Comparison of ENCODE assay signal across 10 cellular contexts in the genomic region with DNA sequence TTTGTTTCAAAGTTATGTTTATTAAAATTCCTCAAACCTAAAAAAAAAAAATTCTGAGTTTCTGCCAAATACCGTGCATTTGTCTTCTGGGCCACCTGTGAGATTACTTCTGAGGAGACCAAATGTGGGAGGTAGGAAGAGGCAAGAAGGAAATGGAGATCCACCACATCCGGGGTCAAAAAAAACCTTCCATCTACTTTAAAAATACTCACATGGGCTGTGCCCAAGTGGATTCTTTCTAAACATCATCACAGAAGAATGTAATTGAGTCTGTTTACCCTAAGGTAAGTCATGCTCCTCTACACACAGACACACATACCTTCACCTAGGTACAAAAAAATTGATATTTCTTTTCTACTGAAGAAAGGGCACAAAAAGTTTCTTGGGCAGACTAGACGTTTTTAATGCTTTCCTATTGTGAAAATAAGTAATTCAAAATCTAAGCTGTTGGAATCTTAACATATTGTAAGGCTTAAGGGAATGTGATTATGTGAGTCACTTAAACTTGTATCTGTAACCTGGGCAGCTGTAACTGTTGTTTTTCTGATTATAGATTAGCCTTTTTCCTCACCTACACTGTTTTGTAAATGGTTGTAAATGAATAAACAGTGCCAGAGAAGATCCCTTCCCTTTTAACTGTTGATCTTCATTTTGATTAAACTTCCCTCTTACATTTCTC. TPM values are rescaled to one million over a fixed set of nuclear protein-coding genes. Genes with fewer than 3 reads are reported as not detected.
A peak's percentile ranks its signal among the peaks of the same experiment; 100 is the strongest.
DNase-seq lines count a peak whose midpoint lies in the region; ATAC-seq and TF ChIP-seq lines count a peak whose summit lies in the region.
"Had no signal": no experiment of that assay in that cellular context is flagged by ENCODE, and none has a peak within 500 bp of the region (broad histone marks: within the 10 kb centered on the region; RNA-seq: fewer than 3 reads in every experiment).

No MANE protein-coding gene starts in this region.

- H3K4me2 ChIP-seq in SK-N-SH (no peak overlapping the region), Karpas-422 (ENCODE audit: low read depth, low read length, poor library complexity, severe bottlenecking) (no peak overlapping the region)

- 58% methylated on average over 3 of the region's 3 CpGs for WGBS in SK-N-SH (ENCODE audit: low lambda C conversion rate)

- no peaks in the 10 kb centered on the region for H3K27me3 ChIP-seq in SK-N-SH (ENCODE audit: insufficient read depth)
- no peaks in the 10 kb centered on the region for H3K27me3 ChIP-seq in Karpas-422 (ENCODE audit: low read length)
- H3K27me3 ChIP-seq: vagina had no signal

- H3K9me2 ChIP-seq in SK-N-SH (no peaks in the 10 kb centered on the region), Karpas-422 (replicated peaks; ENCODE audit: insufficient read depth, low read length) (no peaks in the 10 kb centered on the region)

- H3K4me3 ChIP-seq in SK-N-SH (ENCODE audit: low read depth in 2 of 2, low read length in 1 of 2) (no peak overlapping the region), Karpas-422 (ENCODE audit: low read length) (no peak overlapping the region)
- H3K4me3 ChIP-seq: vagina had no signal

- TF ChIP-seq CTCF in SK-N-SH (IDR thresholded peaks at IDR 0.05) (no peak), nephron (IDR thresholded peaks at IDR 0.05; ENCODE audit: unreplicated experiment in 3 of 3) (no peak)

- DNase-seq in SK-N-SH (no peak), Karpas-422 (no peak), left colon (no peak), UCSD-AML1 (lab: John Stamatoyannopoulos, UW; ENCODE audit: unreplicated experiment) (no peak)
- DNase-seq: NCI-H1436 treated with DMSO at 0.1 percent for 48 hours had no signal

- no peak for TF ChIP-seq RAD21 in SK-N-SH (IDR thresholded peaks at IDR 0.05; ENCODE audit: low read length)

- H3K9me3 ChIP-seq in SK-N-SH (no peaks in the 10 kb centered on the region), Karpas-422 (ENCODE audit: low read length) (no peaks in the 10 kb centered on the region)
- H3K9me3 ChIP-seq: vagina had no signal

- H3K4me3 Mint-ChIP-seq in activated naive CD8-positive, alpha-beta T cell, result peak overlapping the region; percentile 80
- H3K4me3 Mint-ChIP-seq in nephron, result no peak overlapping the region

- peak overlapping the region; percentile 88 for H3K27ac Mint-ChIP-seq in activated naive CD8-positive, alpha-beta T cell
- peak overlapping the region; percentile 79 to 92 (median 89) for H3K27ac Mint-ChIP-seq in nephron

- peaks cover 87% of the 10 kb centered on the region for H3K4me1 Mint-ChIP-seq in activated naive CD8-positive, alpha-beta T cell (ENCODE audit: low read depth)
- H3K4me1 Mint-ChIP-seq in nephron, result peaks cover 51% of the 10 kb centered on the region

- no peaks in the 10 kb centered on the region for H3K79me2 ChIP-seq in SK-N-SH (ENCODE audit: insufficient read depth)
- no peaks in the 10 kb centered on the region for H3K79me2 ChIP-seq in Karpas-422 (ENCODE audit: low read length)

- H3K27ac ChIP-seq in SK-N-SH (ENCODE audit: low read depth in 2 of 2, low read length in 1 of 2) (0 out of 4 replicates have a peak overlapping the region, but pooled peaks of 1 of the 2 experiments have one; percentile 4), Karpas-422 (ENCODE audit: low read length) (peak overlapping the region; percentile 34; the same call in 1 of the 2 replicates)
- H3K27ac ChIP-seq: vagina had no signal

- H3K27me3 Mint-ChIP-seq in activated naive CD8-positive, alpha-beta T cell, result no peaks in the 10 kb centered on the region
- no peaks in the 10 kb centered on the region for H3K27me3 Mint-ChIP-seq in nephron (ENCODE audit: low read depth)

- H3F3A ChIP-seq in SK-N-SH (replicated peaks; ENCODE audit: insufficient read depth), result no peaks in the 10 kb centered on the region

- H3K36me3 Mint-ChIP-seq in activated naive CD8-positive, alpha-beta T cell, result peaks cover 8% of the 10 kb centered on the region
- H3K36me3 Mint-ChIP-seq in nephron (ENCODE audit: low read depth), result peaks cover 22% of the 10 kb centered on the region

- H4K20me1 ChIP-seq in SK-N-SH (ENCODE audit: insufficient read depth) (no peaks in the 10 kb centered on the region), Karpas-422 (ENCODE audit: insufficient read depth, low read depth, low read length) (no peaks in the 10 kb centered on the region)

- no peak for TF ChIP-seq EP300 in SK-N-SH (IDR thresholded peaks at IDR 0.05; ENCODE audit: borderline replicate concordance in 1 of 2, low read depth in 1 of 2, low read length in 1 of 2)

- intact Hi-C loops in left colon (cut with DNase I, micrococcal nuclease), result no loop called here

- H3K36me3 ChIP-seq in SK-N-SH (replicated peaks in 1 of 2; ENCODE audit: control insufficient read depth in 1 of 2, insufficient read depth in 2 of 2, low read length in 1 of 2) (peaks cover 0 to under 1% of the 10 kb centered on the region in 2 experiments), Karpas-422 (ENCODE audit: insufficient read depth, low read length) (no peaks in the 10 kb centered on the region)

- POLR2A ChIA-PET in SK-N-SH (lab: Yijun Ruan, JAX), result no interaction called here

- H3K4me1 ChIP-seq in SK-N-SH (ENCODE audit: control insufficient read depth in 1 of 2, insufficient read depth in 2 of 2, low read depth in 1 of 2, low read length in 1 of 2) (peaks cover 5 to 17% of the 10 kb centered on the region in 2 experiments; a peak in 3 of 4 replicates), Karpas-422 (ENCODE audit: low read length) (peaks cover 20% of the 10 kb centered on the region)

- H2AFZ ChIP-seq in SK-N-SH (ENCODE audit: low read depth) (no peak overlapping the region), Karpas-422 (ENCODE audit: low read length) (no peak overlapping the region)

- H3K9ac ChIP-seq in SK-N-SH (no peak overlapping the region), Karpas-422 (ENCODE audit: low read length) (no peak overlapping the region)

- ATAC-seq in SK-N-SH treated with all-trans-retinoic acid at 6 μM for 48 hours, result peak; percentile 24; the same call in 1 of the 3 replicates
- no peak for ATAC-seq in GM18909 (IDR thresholded peaks at IDR 0.05; ENCODE audit: poor library complexity, unreplicated experiment)
- ATAC-seq in left colon, result no peak

- CTCF ChIA-PET in SK-N-SH (lab: Yijun Ruan, JAX), result interaction anchor here (0.9 to 1.7 kb wide), 5 partner anchors 8 to 59 kb away, joined by 3 to 5 read pairs (median 4); no protein-coding TSS in a partner anchor

- H3K9me3 Mint-ChIP-seq in activated naive CD8-positive, alpha-beta T cell (ENCODE audit: low read depth), result no peaks in the 10 kb centered on the region
- no peaks in the 10 kb centered on the region for H3K9me3 Mint-ChIP-seq in nephron

TF ChIP-seq in SK-N-SH treated with all-trans-retinoic acid at 6 μM for 48 hours, 23 proteins besides CTCF, POLR2A, EP300 and RAD21:
- TF ChIP-seq, protein P1, sequence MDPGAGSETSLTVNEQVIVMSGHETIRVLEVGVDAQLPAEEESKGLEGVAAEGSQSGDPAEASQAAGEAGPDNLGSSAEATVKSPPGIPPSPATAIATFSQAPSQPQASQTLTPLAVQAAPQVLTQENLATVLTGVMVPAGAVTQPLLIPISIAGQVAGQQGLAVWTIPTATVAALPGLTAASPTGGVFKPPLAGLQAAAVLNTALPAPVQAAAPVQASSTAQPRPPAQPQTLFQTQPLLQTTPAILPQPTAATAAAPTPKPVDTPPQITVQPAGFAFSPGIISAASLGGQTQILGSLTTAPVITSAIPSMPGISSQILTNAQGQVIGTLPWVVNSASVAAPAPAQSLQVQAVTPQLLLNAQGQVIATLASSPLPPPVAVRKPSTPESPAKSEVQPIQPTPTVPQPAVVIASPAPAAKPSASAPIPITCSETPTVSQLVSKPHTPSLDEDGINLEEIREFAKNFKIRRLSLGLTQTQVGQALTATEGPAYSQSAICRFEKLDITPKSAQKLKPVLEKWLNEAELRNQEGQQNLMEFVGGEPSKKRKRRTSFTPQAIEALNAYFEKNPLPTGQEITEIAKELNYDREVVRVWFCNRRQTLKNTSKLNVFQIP (CRISPR knock-in tag; IDR thresholded peaks at IDR 0.05; ENCODE audit: borderline replicate concordance, low read depth), result no peak
- TF ChIP-seq ISL1 (CRISPR knock-in tag; IDR thresholded peaks at IDR 0.05), result peak; percentile 6; the same call in 1 of the 2 replicates

TF ChIP-seq in SK-N-SH, 30 proteins besides CTCF, POLR2A, EP300 and RAD21 (continues in another document):
- TF ChIP-seq YY1 (IDR thresholded peaks at IDR 0.05; ENCODE audit: low read depth), result no peak
- TF ChIP-seq, protein P2, sequence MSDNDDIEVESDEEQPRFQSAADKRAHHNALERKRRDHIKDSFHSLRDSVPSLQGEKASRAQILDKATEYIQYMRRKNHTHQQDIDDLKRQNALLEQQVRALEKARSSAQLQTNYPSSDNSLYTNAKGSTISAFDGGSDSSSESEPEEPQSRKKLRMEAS (IDR thresholded peaks at IDR 0.05; ENCODE audit: low read depth), result no peak
- TF ChIP-seq, protein P3, sequence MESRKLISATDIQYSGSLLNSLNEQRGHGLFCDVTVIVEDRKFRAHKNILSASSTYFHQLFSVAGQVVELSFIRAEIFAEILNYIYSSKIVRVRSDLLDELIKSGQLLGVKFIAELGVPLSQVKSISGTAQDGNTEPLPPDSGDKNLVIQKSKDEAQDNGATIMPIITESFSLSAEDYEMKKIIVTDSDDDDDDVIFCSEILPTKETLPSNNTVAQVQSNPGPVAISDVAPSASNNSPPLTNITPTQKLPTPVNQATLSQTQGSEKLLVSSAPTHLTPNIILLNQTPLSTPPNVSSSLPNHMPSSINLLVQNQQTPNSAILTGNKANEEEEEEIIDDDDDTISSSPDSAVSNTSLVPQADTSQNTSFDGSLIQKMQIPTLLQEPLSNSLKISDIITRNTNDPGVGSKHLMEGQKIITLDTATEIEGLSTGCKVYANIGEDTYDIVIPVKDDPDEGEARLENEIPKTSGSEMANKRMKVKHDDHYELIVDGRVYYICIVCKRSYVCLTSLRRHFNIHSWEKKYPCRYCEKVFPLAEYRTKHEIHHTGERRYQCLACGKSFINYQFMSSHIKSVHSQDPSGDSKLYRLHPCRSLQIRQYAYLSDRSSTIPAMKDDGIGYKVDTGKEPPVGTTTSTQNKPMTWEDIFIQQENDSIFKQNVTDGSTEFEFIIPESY (IDR thresholded peaks at IDR 0.05; ENCODE audit: borderline replicate concordance, low read depth), result no peak
- no peak for TF ChIP-seq NRF1 (IDR thresholded peaks at IDR 0.05; ENCODE audit: low read depth, low read length)
- no peak for TF ChIP-seq FOXM1 (IDR thresholded peaks at IDR 0.05; ENCODE audit: low read depth)
- no peak for TF ChIP-seq FOXJ3 (CRISPR knock-in tag; IDR thresholded peaks at IDR 0.05)
- TF ChIP-seq SMC3 (IDR thresholded peaks at IDR 0.05; ENCODE audit: low read depth, low read length), result no peak

RNA-seq across cellular contexts. Expression of a gene that starts 19.1 kb away (rescaled TPM):
- polyA plus RNA-seq in SK-N-SH (2012; rRNA removed), result 0.18 and 0.63 TPM in 2 replicates
- polyA plus RNA-seq in SK-N-SH (2012; cell fraction: cytosol; rRNA removed), result 0.14 and 0.46 TPM in 2 replicates
- polyA plus RNA-seq in SK-N-SH (2012; cell fraction: nucleus; rRNA removed), result 1.2 and 1.4 TPM in 2 replicates
- total RNA-seq in Karpas-422 (2014; rRNA removed; shearing (Covaris generic); ENCODE audit: low replicate concordance), result 4.4 TPM in 1 of 2 replicates, not detected in the other
- total RNA-seq in left colon, result 1 to 10 TPM; 2.3 to 4.5 TPM
